Comparison of ENCODE assay signal across 8 cellular contexts in the genomic region with DNA sequence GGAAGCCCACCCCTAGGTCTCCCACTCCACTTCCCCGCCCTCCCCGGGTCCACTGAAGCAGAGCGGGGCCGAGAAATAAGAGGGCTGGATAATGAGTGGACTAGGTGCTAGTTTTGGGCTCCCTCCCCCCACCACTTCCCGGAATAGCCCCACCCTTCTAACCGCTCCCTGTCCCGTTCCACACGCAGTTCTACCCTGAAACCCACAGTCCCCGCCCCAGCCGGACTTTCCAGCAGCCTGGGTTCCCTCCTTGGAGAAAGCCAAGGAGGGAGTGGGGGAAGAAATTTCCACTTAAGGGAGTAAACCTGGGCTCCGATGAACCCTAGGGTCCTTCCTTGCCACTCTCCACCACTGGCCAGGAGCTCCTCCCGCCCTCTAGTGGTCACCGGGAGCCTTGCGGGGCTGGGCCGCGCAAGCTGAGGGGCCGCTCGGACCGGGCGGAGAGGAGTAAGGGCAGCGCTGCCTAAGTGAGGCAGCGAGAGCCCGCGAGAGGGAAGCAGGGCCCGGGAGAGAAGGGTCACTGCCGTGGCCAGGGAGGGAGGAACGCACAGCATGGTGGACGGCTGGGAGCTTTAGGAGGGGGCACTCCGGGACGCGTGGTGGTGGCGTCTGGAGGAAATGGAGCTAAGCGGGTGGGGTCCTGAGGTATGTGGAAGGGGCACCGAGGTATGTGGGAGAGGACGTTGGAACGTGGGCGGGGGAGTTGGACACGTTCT. TPM values are rescaled to one million over a fixed set of nuclear protein-coding genes. Genes with fewer than 3 reads are reported as not detected.
A peak's percentile ranks its signal among the peaks of the same experiment; 100 is the strongest.
DNase-seq lines count a peak whose midpoint lies in the region; ATAC-seq, FAIRE-seq and TF ChIP-seq lines count a peak whose summit lies in the region.

No MANE protein-coding gene starts in this region.

- H3K9ac ChIP-seq in HCT116 (ENCODE audit: low read length), result peak overlapping the region; percentile 89

- peaks cover 9% of the 10 kb centered on the region for H3K79me2 ChIP-seq in HCT116 (ENCODE audit: insufficient read depth, low read length)

- RAD21 ChIA-PET in HCT116 (lab: Charles Lee; ENCODE audit: low non-redundant PET in 1 of 2, low total read pairs in 2 of 2, uncharacterized antibody in 2 of 2, unreplicated experiment in 2 of 2), result interaction anchor here in 1 of 2 experiments (0.6 to 1.5 kb wide), 3 partner anchors 16 to 21 kb away, joined by 3 read pairs; partner anchors contain the start of gene KRTCAP2

- 0 to 1% (median 1%) methylated on average over 37 to 38 of the region's 38 CpGs for WGBS in adipose tissue, 3 donors
- 1 to 2% (median 1%) methylated on average over 31 to 38 of the region's 38 CpGs for WGBS in heart left ventricle, 4 donors

- H3K27ac ChIP-seq in HCT116 (ENCODE audit: low read depth, low read length) (peak overlapping the region; percentile 97), adipose tissue (ENCODE audit: low read depth, low read length) (peak overlapping the region; percentile 72), heart left ventricle (peak overlapping the region; percentile 23 to 95 (median 81))

- DNase-seq in GDM1 (lab: John Stamatoyannopoulos, UW) (peak; percentile 63), HCT116 (ENCODE audit: low read depth, low spot score) (peak; percentile 79), NCI-H1092 treated with DMSO at 0.1 percent for 48 hours (lab: John Stamatoyannopoulos, UW) (peak; percentile 92), SW 1271 (lab: John Stamatoyannopoulos, UW) (peak; percentile 22 to 69), heart left ventricle (peak; percentile 84 to 94 (median 87)), posterior vena cava (ENCODE audit: low spot score) (peak; percentile 98), urothelium cell line (ENCODE audit: low spot score) (peak; percentile 89)

- TF ChIP-seq RAD21 in HCT116 (IDR thresholded peaks at IDR 0.05; ENCODE audit: low read depth), result no peak

- POLR2A ChIA-PET in HCT116 (lab: Charles Lee), result interaction anchor here (0.6 to 2.6 kb wide), 12 partner anchors 8 to 220 kb away, joined by 3 to 15 read pairs (median 7); partner anchors contain the start of genes KRTCAP2, MTX1 and THBS3

- BruUV-seq in HCT116 (replicated peaks; lab: Mats Ljungman, UMichigan), result no TSS peak

- H2AFZ ChIP-seq in HCT116 (ENCODE audit: low read depth, low read length, poor library complexity, severe bottlenecking), result no peak overlapping the region

- intact Hi-C loops in HCT116 (cut with micrococcal nuclease) (no loop called here), heart left ventricle (cut with DNase I) (loop anchor here in 1 of 10 donors (2.0 kb wide), 1 partner anchor 19 kb away; no protein-coding TSS in a partner anchor), posterior vena cava (cut with DNase I) (no loop called here)

- peak overlapping the region; percentile 65 to 66 for H3K4me3 ChIP-seq in HCT116 (replicated peaks in 1 of 2; ENCODE audit: low read depth in 1 of 2, low read length in 2 of 2)
- peak overlapping the region in 11 of 12 donors; percentile 28 to 70 (median 59) for H3K4me3 ChIP-seq in heart left ventricle

- ATAC-seq in HCT116 (peak; percentile 78), heart left ventricle (peak; percentile 83 to 91 (median 87))

- H3K9me3 ChIP-seq in HCT116 (ENCODE audit: control insufficient read depth in 1 of 2, insufficient read depth in 1 of 2, low read depth in 1 of 2, low read length in 2 of 2) (no peaks in the 10 kb centered on the region), heart left ventricle (no peaks in the 10 kb centered on the region)

- peak; percentile 27 for FAIRE-seq in urothelium cell line (lab: Jason Lieb, UNC)

- H3K4me1 ChIP-seq in HCT116 (ENCODE audit: control insufficient read depth in 1 of 2, insufficient read depth in 2 of 2, low read length in 2 of 2) (peaks cover 15 to 36% of the 10 kb centered on the region in 2 experiments; a peak in 3 of 4 replicates), heart left ventricle (peaks cover 0 to 33% (median 24%) of the 10 kb centered on the region in 12 donors)

- peak overlapping the region; percentile 95 for H3K4me2 ChIP-seq in HCT116 (ENCODE audit: low read length)

- no peaks in the 10 kb centered on the region for H3K27me3 ChIP-seq in HCT116 (ENCODE audit: insufficient read depth, low read length)
- no peaks in the 10 kb centered on the region for H3K27me3 ChIP-seq in heart left ventricle

- TF ChIP-seq CTCF in HCT116 (IDR thresholded peaks at IDR 0.05 in 2 of 3, conservative IDR thresholded peaks at IDR 0.05 in 1 of 3; ENCODE audit: borderline replicate concordance in 1 of 3, insufficient read depth in 1 of 3, low read depth in 2 of 3, low read length in 2 of 3) (peak in 2 of 3 experiments; percentile 97 to 99; a peak in 4 of 6 replicates), heart left ventricle (IDR thresholded peaks at IDR 0.05) (peak in 11 of 12 donors; percentile 92 to 100 (median 97))

- CTCF ChIA-PET in HCT116 (lab: Charles Lee), result interaction anchor here (0.6 to 4.6 kb wide), 14 partner anchors 10 to 210 kb away, joined by 3 to 71 read pairs (median 7); partner anchors contain the start of genes ADAM15, FLAD1, KRTCAP2 and THBS3

- H4K20me1 ChIP-seq in HCT116 (ENCODE audit: insufficient read depth), result no peaks in the 10 kb centered on the region

- TF ChIP-seq POLR2A in HCT116 (IDR thresholded peaks at IDR 0.05; ENCODE audit: borderline replicate concordance, extremely low read depth, insufficient read depth, insufficient read length), result peak; percentile 30
- TF ChIP-seq POLR2A in heart left ventricle (IDR thresholded peaks at IDR 0.05), result peak in 1 of 2 donors; percentile 43

- H3K36me3 ChIP-seq in HCT116 (ENCODE audit: control insufficient read depth in 1 of 2, insufficient read depth in 2 of 2, low read length in 2 of 2) (peaks cover 3 to 14% of the 10 kb centered on the region in 2 experiments; a peak in 2 of 4 replicates), heart left ventricle (peaks cover 0 to 18% (median 0%) of the 10 kb centered on the region in 9 donors)

- H3K9me2 ChIP-seq in HCT116 (ENCODE audit: insufficient read depth), result no peaks in the 10 kb centered on the region

TF ChIP-seq in HCT116, 20 proteins besides CTCF, POLR2A, EP300 and RAD21:
- TF ChIP-seq CEBPB (IDR thresholded peaks at IDR 0.05; ENCODE audit: low read depth) (no peak), YY1 (IDR thresholded peaks at IDR 0.05; ENCODE audit: extremely low read depth, insufficient replicate concordance, low read depth, low read length) (peak; percentile 72), SP1 (IDR thresholded peaks at IDR 0.05; ENCODE audit: low read depth) (no peak), FOSL1 (IDR thresholded peaks at IDR 0.05; ENCODE audit: low read depth) (no peak), POLR2AphosphoS5 (IDR thresholded peaks at IDR 0.05; ENCODE audit: low read depth, low read length) (peak; percentile 71)

RNA-seq across cellular contexts. Expression of gene THBS3, which starts 14.3 kb away (rescaled TPM):
- total RNA-seq in HCT116 (2021; ENCODE audit: unreplicated experiment), result 15.9 TPM
- 14.3 and 14.5 TPM in 2 replicates for polyA plus RNA-seq in HCT116 (2012)
- 10 to 100 TPM; 12.0 to 31.5 (median 13.7) TPM for polyA plus RNA-seq in adipose tissue
- total RNA-seq in heart left ventricle, result 10 to 100 TPM in 2 of 9 donors, 1 to 10 TPM in 7; 3.0 to 22.2 (median 5.5) TPM
- 1 to 10 TPM; 2.7 to 6.8 TPM for polyA plus RNA-seq in heart left ventricle
- total RNA-seq in posterior vena cava, result 10 to 100 TPM; 46.3 to 96.6 TPM

RNA-seq across cellular contexts. Expression of gene MTX1, which starts 15.1 kb away (rescaled TPM):
- total RNA-seq in HCT116 (2021; ENCODE audit: unreplicated experiment) (69.1 TPM), heart left ventricle (10 to 100 TPM; 14.1 to 32.2 (median 19.3) TPM), posterior vena cava (10 to 100 TPM; 20.9 to 26.8 TPM)
- 94.7 and 108 TPM in 2 replicates for polyA plus RNA-seq in HCT116 (2012)
- polyA plus RNA-seq in adipose tissue (10 to 100 TPM; 32.4 to 67.6 (median 47.1) TPM), heart left ventricle (10 to 100 TPM; 28.1 to 37.1 TPM)

RNA-seq across cellular contexts. Expression of gene TRIM46, which starts 19.8 kb away (rescaled TPM):
- total RNA-seq in HCT116 (2021; ENCODE audit: unreplicated experiment), result 3.8 TPM
- 2.0 and 2.2 TPM in 2 replicates for polyA plus RNA-seq in HCT116 (2012)
- under 1 TPM; 0.16 to 0.45 (median 0.33) TPM for polyA plus RNA-seq in adipose tissue
- under 1 TPM in 5 of 9 donors, not detected in 4; 0.08 to 0.41 (median 0.12) TPM for total RNA-seq in heart left ventricle
- polyA plus RNA-seq in heart left ventricle, result under 1 TPM in 1 of 2 donors, not detected in 1; 0.04 TPM
- 1 to 10 TPM; 1.3 to 2.1 TPM for total RNA-seq in posterior vena cava

RNA-seq across cellular contexts. Expression of gene KRTCAP2, which starts 20.3 kb away (rescaled TPM):
- 143 TPM for total RNA-seq in HCT116 (2021; ENCODE audit: unreplicated experiment)
- 289 and 294 TPM in 2 replicates for polyA plus RNA-seq in HCT116 (2012)
- 100 to 1,000 TPM; 176 to 267 (median 201) TPM for polyA plus RNA-seq in adipose tissue
- 100 to 1,000 TPM; 106 to 199 (median 123) TPM for total RNA-seq in heart left ventricle
- polyA plus RNA-seq in heart left ventricle, result 100 to 1,000 TPM; 220 to 283 TPM
- total RNA-seq in posterior vena cava, result 100 to 1,000 TPM; 145 to 146 TPM

RNA-seq across cellular contexts. Expression of gene DPM3, which starts 53.1 kb away (rescaled TPM):
- total RNA-seq in HCT116 (2021; ENCODE audit: unreplicated experiment) (113 TPM), heart left ventricle (10 to 100 TPM; 46.1 to 70.7 (median 54.4) TPM), posterior vena cava (10 to 100 TPM; 53.1 to 75.2 TPM)
- 188 and 190 TPM in 2 replicates for polyA plus RNA-seq in HCT116 (2012)
- polyA plus RNA-seq in adipose tissue (100 to 1,000 TPM; 177 to 203 (median 201) TPM), heart left ventricle (100 to 1,000 TPM in 1 of 2 donors, 10 to 100 TPM in 1; 75.4 to 216 TPM)

Comparison
In these comparisons a context has a peak if more than half of its experiments do, and no peak if none do; other contexts are left out.
1. Peak in every context shown above with its lines: DNase-seq, ATAC-seq, H3K4me3 ChIP-seq and H3K27ac ChIP-seq.
2. DNase-seq: peak in every context shown above with its lines; median percentile 98 in posterior vena cava; 92 in NCI-H1092 treated with DMSO at 0.1 percent for 48 hours; 89 in urothelium cell line; 87 in heart left ventricle; 79 in HCT116; 63 in GDM1; 46 in SW 1271.